In genomic region chr3:71723452-71724170, GRCh38 we compare ENCODE assay signal across 8 cellular contexts. TPM values are rescaled to one million over a fixed set of nuclear protein-coding genes. Genes with fewer than 3 reads are reported as not detected.
DNase-seq lines count a peak whose midpoint lies in the region; ATAC-seq and TF ChIP-seq lines count a peak whose summit lies in the region.

No MANE protein-coding gene starts in this region.

- no peak for TF ChIP-seq EP300 in ovary (IDR thresholded peaks at IDR 0.05)

- H3K9me3 ChIP-seq in ovary: no peaks in the 10 kb centered on the region

- H3K4me1 ChIP-seq in ovary (ENCODE audit: insufficient read depth): peaks cover 6% of the 10 kb centered on the region

- DNase-seq in GM13977 (ENCODE audit: low spot score) (peak; percentile 60), ovary (no peak), globus pallidus (ENCODE audit: low spot score) (no peak), NCI-H2081 treated with DMSO at 0.1 percent for 48 hours (lab: John Stamatoyannopoulos, UW) (no peak), NCI-H69 (lab: John Stamatoyannopoulos, UW) (no peak)
- DNase-seq in activated naive CD8-positive, alpha-beta T cell treated with anti-CD3 and anti-CD28 coated beads, Interleukin-2, amount 50 U/mL, for 16 hours (ENCODE audit: low read depth, low spot score): peak; percentile 33

- in situ Hi-C loops in GM13977 (cut with MboI; ENCODE audit: low pct_unique_long_range_greater_than_20kb, low sequenced_read_pairs, unreplicated experiment): loop anchor here (10.0 to 25.0 kb wide), 2 partner anchors 1101 to 1364 kb away; no protein-coding TSS in a partner anchor

- H3K27me3 ChIP-seq in ovary: no peaks in the 10 kb centered on the region

- no peak for TF ChIP-seq POLR2A in ovary (IDR thresholded peaks at IDR 0.05)

- H3K4me3 ChIP-seq in ovary: peak overlapping the region; percentile 90

- ATAC-seq in HG03378 (IDR thresholded peaks at IDR 0.05; ENCODE audit: unreplicated experiment): peak; percentile 41
- ATAC-seq in GM19397 (IDR thresholded peaks at IDR 0.05; ENCODE audit: unreplicated experiment): no peak

- intact Hi-C loops in ovary (cut with DNase I): loop anchor here in 3 of 4 donors (5.0 to 10.0 kb wide), 3 partner anchors 1091 to 1101 kb away; no protein-coding TSS in a partner anchor

- 42 to 55% (median 45%) methylated on average over 6 of the region's 6 CpGs for WGBS in ovary, 3 donors

- H3K27ac ChIP-seq in ovary: no peak overlapping the region

- no peaks in the 10 kb centered on the region for H3K36me3 ChIP-seq in ovary

- TF ChIP-seq CTCF in GM13977 (IDR thresholded peaks at IDR 0.05; ENCODE audit: extremely low read depth, insufficient read depth, missing control alignments): no peak
- no peak for TF ChIP-seq CTCF in ovary (IDR thresholded peaks at IDR 0.05)

RNA-seq across cellular contexts. Expression of gene EIF4E3, which starts 1.6 kb away (rescaled TPM):
- 10 to 100 TPM; 13.0 to 51.7 (median 42.5) TPM for total RNA-seq in ovary
- polyA plus RNA-seq in ovary: 10 to 100 TPM; 16.4 to 33.4 TPM

RNA-seq across cellular contexts. Expression of gene GPR27, which starts 30.0 kb away (rescaled TPM):
- 10 to 100 TPM in 1 of 7 donors, 1 to 10 TPM in 6; 2.1 to 12.7 (median 6.1) TPM for total RNA-seq in ovary
- 1 to 10 TPM; 5.0 to 9.2 TPM for polyA plus RNA-seq in ovary

Comparison
In these comparisons a context has a peak if more than half of its experiments do, and no peak if none do; other contexts are left out.
1. DNase-seq: peak in GM13977 (single experiment) and activated naive CD8-positive, alpha-beta T cell treated with anti-CD3 and anti-CD28 coated beads, Interleukin-2, amount 50 U/mL, for 16 hours (single experiment); none in ovary (0 of 5), globus pallidus (single experiment), NCI-H2081 treated with DMSO at 0.1 percent for 48 hours (single experiment) and NCI-H69 (single experiment).